In genomic region chr19:57888107-57888493, GRCh38 we compare ENCODE assay signal across 8 cellular contexts. TPM values are rescaled to one million over a fixed set of nuclear protein-coding genes. Genes with fewer than 3 reads are reported as not detected.
DNase-seq lines count a peak whose midpoint lies in the region; TF ChIP-seq lines count a peak whose summit lies in the region.

No MANE protein-coding gene starts in this region.

- no peak overlapping the region for H3K27ac ChIP-seq in PC-9

- peaks cover 44% of the 10 kb centered on the region for H3K9me3 ChIP-seq in PC-9 (ENCODE audit: insufficient read depth, low read depth)

- H3K4me2 ChIP-seq in PC-9 = peak overlapping the region; percentile 86

- no peaks in the 10 kb centered on the region for H3K9me2 ChIP-seq in PC-9 (ENCODE audit: insufficient read depth)

- TF ChIP-seq CTCF in GM12865 (IDR thresholded peaks at IDR 0.05; ENCODE audit: insufficient read depth, low read depth, low read length, missing control alignments) (no peak), PC-9 (conservative IDR thresholded peaks at IDR 0.05) (no peak), fibroblast of mammary gland (conservative IDR thresholded peaks at IDR 0.05; ENCODE audit: control insufficient read depth, insufficient read depth, low read depth, low read length) (no peak)

- DNase-seq in GM12865 (ENCODE audit: low read depth) (no peak), PC-9 (no peak), fibroblast of mammary gland (ENCODE audit: low read depth) (no peak), pons (ENCODE audit: low spot score) (peak; percentile 5), NCI-H1930 (lab: John Stamatoyannopoulos, UW) (no peak), SW480 (ENCODE audit: low spot score) (no peak), NCI-H2171 treated with DMSO at 0.1 percent for 48 hours (lab: John Stamatoyannopoulos, UW) (no peak)
- DNase-seq in stimulated activated CD4-positive, alpha-beta T cell treated with anti-CD3 and anti-CD28 coated beads, Interleukin-15, amount 100 ng/mL, for 24 hours = no peak

- H3K4me3 ChIP-seq in GM12865 (ENCODE audit: low read depth, low read length) (peak overlapping the region; percentile 53), PC-9 (peak overlapping the region; percentile 89), fibroblast of mammary gland (ENCODE audit: control insufficient read depth, low read depth, low read length) (peak overlapping the region; percentile 74)

- H3K4me1 ChIP-seq in PC-9 (replicated peaks; ENCODE audit: insufficient read depth) = 0 out of 2 replicates have a peak, but pooled peaks cover 5% of the 10 kb centered on the region

- POLR2A ChIA-PET in PC-9 (lab: Charles Lee; ENCODE audit: unreplicated experiment) = no interaction called here

- H4K20me1 ChIP-seq in PC-9 (ENCODE audit: insufficient read depth) = no peaks in the 10 kb centered on the region

- intact Hi-C loops in PC-9 (cut with micrococcal nuclease; ENCODE audit: unreplicated experiment) = no loop called here

- no peaks in the 10 kb centered on the region for H3K27me3 ChIP-seq in PC-9 (ENCODE audit: insufficient read depth, low read depth)

- peak overlapping the region; percentile 95 for H2AFZ ChIP-seq in PC-9

- peaks cover 47% of the 10 kb centered on the region for H3K79me2 ChIP-seq in PC-9 (ENCODE audit: low read depth)

- CTCF ChIA-PET in PC-9 (lab: Charles Lee) = no interaction called here

- H3F3A ChIP-seq in PC-9 (ENCODE audit: insufficient read depth, low read depth) = peaks cover 6% of the 10 kb centered on the region; the same call in 1 of the 2 replicates

- BruUV-seq in PC-9 (replicated peaks; lab: Mats Ljungman, UMichigan) = no TSS peak

- H3K36me3 ChIP-seq in PC-9 (ENCODE audit: low read depth) = peaks cover 31% of the 10 kb centered on the region

RNA-seq across cellular contexts. Expression of gene ZNF814, which starts 0.7 kb away (rescaled TPM):
- total RNA-seq in PC-9 (2021) = 8.6 and 12.2 TPM in 2 replicates

RNA-seq across cellular contexts. Expression of gene ZNF417, which starts 28.3 kb away (rescaled TPM):
- total RNA-seq in PC-9 (2021) = 16.1 and 19.6 TPM in 2 replicates

RNA-seq across cellular contexts. Expression of gene ZNF587, which starts 38.4 kb away (rescaled TPM):
- total RNA-seq in PC-9 (2021) = 62.2 and 68.0 TPM in 2 replicates

RNA-seq across cellular contexts. Expression of gene ZNF418, which starts 47.1 kb away (rescaled TPM):
- 4.8 and 7.5 TPM in 2 replicates for total RNA-seq in PC-9 (2021)

RNA-seq across cellular contexts. Expression of gene ZNF587B, which starts 58.0 kb away (rescaled TPM):
- 21.2 and 25.2 TPM in 2 replicates for total RNA-seq in PC-9 (2021)
